8 cellular contexts compared by ENCODE assay signal in genomic region chr5:119355636-119356383, GRCh38. TPM values are rescaled to one million over a fixed set of nuclear protein-coding genes. Genes with fewer than 3 reads are reported as not detected.
DNase-seq lines count a peak whose midpoint lies in the region; ATAC-seq and TF ChIP-seq lines count a peak whose summit lies in the region.

Gene TNFAIP8, plus strand, starts transcription at chr5:119356019. Its CDS starts 72 bp downstream, at chr5:119356091.

- peak within 1 kb of the TSS; percentile 91 for H3K4me3 Mint-ChIP-seq in GM23338

- ATAC-seq in GM23338 (peak; percentile 91), esophagus mucosa (peak; percentile 69)

- no peaks in the 10 kb centered on the region for H3F3A ChIP-seq in GM23338 (replicated peaks; ENCODE audit: low read depth)

- peak within 1 kb of the TSS; percentile 77 for H3K9ac ChIP-seq in mucosa of stomach (ENCODE audit: low read length)

- H4K20me1 ChIP-seq in GM23338 (replicated peaks; ENCODE audit: insufficient read depth): no peaks in the 10 kb centered on the region

- no peaks in the 10 kb centered on the region for H3K36me3 ChIP-seq in GM23338 (ENCODE audit: insufficient read depth)
- H3K36me3 ChIP-seq in mucosa of stomach (ENCODE audit: control insufficient read depth, insufficient read depth, low read length): no peaks in the 10 kb centered on the region

- TF ChIP-seq CTCF in GM23338 (conservative IDR thresholded peaks at IDR 0.05; ENCODE audit: low read depth in 2 of 2): no peak

- peaks cover 66% of the 10 kb centered on the region for H3K4me1 Mint-ChIP-seq in GM23338

- H3K79me2 ChIP-seq in GM23338 (replicated peaks; ENCODE audit: insufficient read depth): peaks cover 14% of the 10 kb centered on the region

- H3K27ac ChIP-seq in GM23338 (ENCODE audit: low read depth): no peak within 1 kb of the TSS

- no peaks in the 10 kb centered on the region; the same call in 1 of the 2 replicates for H3K9me2 ChIP-seq in GM23338 (ENCODE audit: insufficient read depth)

- no peaks in the 10 kb centered on the region for H3K36me3 Mint-ChIP-seq in GM23338 (ENCODE audit: low read depth)

- H3K4me3 ChIP-seq in GM23338: peak within 1 kb of the TSS; percentile 67
- peak within 1 kb of the TSS; percentile 48 for H3K4me3 ChIP-seq in mucosa of stomach (ENCODE audit: low read length)

- H3K27me3 Mint-ChIP-seq in GM23338 (ENCODE audit: insufficient read depth, low read depth, poor library complexity): peaks cover 6% of the 10 kb centered on the region

- DNase-seq in ELF-1 (ENCODE audit: low read depth, low spot score) (peak; percentile 78), GM23338 (ENCODE audit: low spot score) (peak; percentile 78), MV-4-11 (lab: John Stamatoyannopoulos, UW) (peak; percentile 38), LoVo (ENCODE audit: low spot score) (no peak)
- peak; percentile 68 for DNase-seq in activated CD8-positive, alpha-beta memory T cell treated with anti-CD3 and anti-CD28 coated beads, Interleukin-2, amount 50 U/mL, for 4 hours
- peak; percentile 74 to 84 for DNase-seq in stimulated activated CD8-positive, alpha-beta memory T cell treated with anti-CD3 and anti-CD28 coated beads, Interleukin-7, amount 100 ng/mL, for 48 hours (ENCODE audit: extremely low read depth in 1 of 2, low read depth in 1 of 2)

- peaks cover 69% of the 10 kb centered on the region for H3K4me1 ChIP-seq in GM23338 (ENCODE audit: insufficient read depth)
- H3K4me1 ChIP-seq in mucosa of stomach (ENCODE audit: control insufficient read depth, insufficient read depth, low read length): peaks cover 46% of the 10 kb centered on the region

- H3K27me3 ChIP-seq in GM23338 (ENCODE audit: insufficient read depth) (peaks cover 29% of the 10 kb centered on the region; the same call in 1 of the 2 replicates), mucosa of stomach (ENCODE audit: control insufficient read depth, insufficient read depth, low read length) (no peaks in the 10 kb centered on the region)

- no peaks in the 10 kb centered on the region for H3K9me3 ChIP-seq in mucosa of stomach (ENCODE audit: control insufficient read depth, low read length)

- H2AFZ ChIP-seq in GM23338: peak within 1 kb of the TSS; percentile 92

- no peaks in the 10 kb centered on the region for H3K9me3 Mint-ChIP-seq in GM23338

- H3K27ac Mint-ChIP-seq in GM23338: no peak within 1 kb of the TSS; the same call in 1 of the 2 replicates

- H3K4me2 ChIP-seq in GM23338: peak within 1 kb of the TSS; percentile 86

TF ChIP-seq in GM23338, 12 proteins besides CTCF, POLR2A, EP300 and RAD21:
- TF ChIP-seq ZNF114 (CRISPR knock-in tag; IDR thresholded peaks at IDR 0.05): no peak
- TF ChIP-seq POLR2AphosphoS5 (IDR thresholded peaks at IDR 0.05; ENCODE audit: low read depth): no peak
- no peak for TF ChIP-seq STAT1 (IDR thresholded peaks at IDR 0.05; ENCODE audit: unreplicated experiment)
- no peak for TF ChIP-seq CREB1 (CRISPR knock-in tag; IDR thresholded peaks at IDR 0.05; ENCODE audit: low read depth)
- no peak for TF ChIP-seq ZNF331 (CRISPR knock-in tag; IDR thresholded peaks at IDR 0.05; ENCODE audit: low read depth)
- TF ChIP-seq NANOG (IDR thresholded peaks at IDR 0.05; ENCODE audit: borderline replicate concordance): no peak
- no peak for TF ChIP-seq JUNB (IDR thresholded peaks at IDR 0.05; ENCODE audit: unreplicated experiment)
- no peak for TF ChIP-seq ETS1 (IDR thresholded peaks at IDR 0.05)

RNA-seq across cellular contexts. Expression of gene TNFAIP8, which starts in this region (rescaled TPM):
- 29.2 and 30.1 TPM in 2 replicates for total RNA-seq in GM23338 (2014; rRNA removed; shearing (Covaris generic))
- polyA plus RNA-seq in GM23338 (2016; fragmentation: Nextera tagmentation; extraction: Ambion mirVana): 10.6 and 12.8 TPM in 2 replicates
- 15.3 TPM for total RNA-seq in esophagus mucosa
